Comparison of ENCODE assay signal across 18 cellular contexts in genomic region chr9:84761137-84761808, GRCh38.
DNase-seq lines count a peak whose midpoint lies in the region; ATAC-seq and TF ChIP-seq lines count a peak whose summit lies in the region.
"Had no signal": no experiment of that assay in that cellular context is flagged by ENCODE, and none has a peak within 500 bp of the region (broad histone marks: within the 10 kb centered on the region; RNA-seq: fewer than 3 reads in every experiment).

No MANE protein-coding gene starts in this region.

- peak overlapping the region; percentile 31 for H3K4me3 Mint-ChIP-seq in activated CD4-positive, alpha-beta T cell treated with anti-CD3 and anti-CD28 coated beads, Interleukin-2, amount 10 ng/mL, durations not matched to agents 24 days and 14 days
- H3K4me3 Mint-ChIP-seq: T-cell had no signal

- no peaks in the 10 kb centered on the region for H3K27me3 Mint-ChIP-seq in activated CD4-positive, alpha-beta T cell treated with anti-CD3 and anti-CD28 coated beads, Interleukin-2, amount 10 ng/mL, durations not matched to agents 24 days and 14 days

- no CpG with 5 or more reads among the region's 2 CpGs for WGBS in neuronal stem cell (ENCODE audit: extremely low coverage in 2 of 2, insufficient read length in 2 of 2, insufficient replicate concordance in 1 of 2), 2 donors

- H3K14ac ChIP-seq in neuronal stem cell (ENCODE audit: low read length) = no peak overlapping the region

- intact Hi-C loops in activated CD4-positive, alpha-beta T cell treated with anti-CD3 and anti-CD28 coated beads, Interleukin-2, amount 10 ng/mL, durations not matched to agents 24 days and 14 days (cut with micrococcal nuclease) = no loop called here

- H4K91ac ChIP-seq in neuronal stem cell (ENCODE audit: low read depth, low read length, poor library complexity) = no peak overlapping the region

- no peaks in the 10 kb centered on the region for H3K79me1 ChIP-seq in neuronal stem cell (ENCODE audit: low read depth, low read length)

- H3K36me3 ChIP-seq in KMS-11 (ENCODE audit: insufficient read depth) (no peaks in the 10 kb centered on the region), neuronal stem cell (replicated peaks in 1 of 2; ENCODE audit: control insufficient read depth in 2 of 2, insufficient read depth in 2 of 2, low read length in 2 of 2) (no peaks in the 10 kb centered on the region), brain microvascular endothelial cell (replicated peaks) (no peaks in the 10 kb centered on the region)
- H3K36me3 ChIP-seq: transverse colon had no signal

- ATAC-seq in GM21825 (IDR thresholded peaks at IDR 0.05; ENCODE audit: unreplicated experiment) (peak; percentile 39), SK-N-SH treated with all-trans-retinoic acid at 6 μM for 48 hours (no peak)
- ATAC-seq: Panc1, T-cell had no signal

- H2AK5ac ChIP-seq in neuronal stem cell (ENCODE audit: low read depth, low read length) = no peak overlapping the region

- peak overlapping the region; percentile 25; the same call in 1 of the 2 replicates for H3K27ac ChIP-seq in KMS-11
- H3K27ac ChIP-seq in neuronal stem cell (replicated peaks; ENCODE audit: low read length) = no peak overlapping the region
- no peak overlapping the region for H3K27ac ChIP-seq in brain microvascular endothelial cell
- H3K27ac ChIP-seq: transverse colon had no signal

- H3K9me3 ChIP-seq in neuronal stem cell (replicated peaks in 1 of 2; ENCODE audit: control insufficient read depth in 2 of 2, insufficient read depth in 1 of 2, low read depth in 1 of 2, low read length in 2 of 2) = peaks cover 2 to 4% of the 10 kb centered on the region in 2 donors
- H3K9me3 ChIP-seq: Caco-2, transverse colon had no signal

- no peak overlapping the region for H4K8ac ChIP-seq in neuronal stem cell (ENCODE audit: low read depth, low read length)

- H3K27me3 ChIP-seq in KMS-11 (ENCODE audit: insufficient read depth, low read depth) (no peaks in the 10 kb centered on the region), neuronal stem cell (ENCODE audit: control insufficient read depth in 3 of 3, insufficient read depth in 3 of 3, low read depth in 1 of 3, low read length in 3 of 3) (no peaks in the 10 kb centered on the region), brain microvascular endothelial cell (replicated peaks) (no peaks in the 10 kb centered on the region)
- H3K27me3 ChIP-seq: transverse colon had no signal

- peak overlapping the region; percentile 56 for H3K27ac Mint-ChIP-seq in activated CD4-positive, alpha-beta T cell treated with anti-CD3 and anti-CD28 coated beads, Interleukin-2, amount 10 ng/mL, durations not matched to agents 24 days and 14 days
- H3K27ac Mint-ChIP-seq: T-cell had no signal

- no peak overlapping the region for H2BK120ac ChIP-seq in neuronal stem cell (ENCODE audit: low read depth, low read length)

- H3K36me3 Mint-ChIP-seq in activated CD4-positive, alpha-beta T cell treated with anti-CD3 and anti-CD28 coated beads, Interleukin-2, amount 10 ng/mL, durations not matched to agents 24 days and 14 days (ENCODE audit: low read depth) = peaks cover 9% of the 10 kb centered on the region
- H3K36me3 Mint-ChIP-seq: T-cell had no signal

- H3K4me2 ChIP-seq in KMS-11 = peak overlapping the region; percentile 56
- H3K4me2 ChIP-seq in neuronal stem cell (ENCODE audit: insufficient read depth, low read length, poor library complexity, severe bottlenecking) = no peak overlapping the region

- peaks cover 23% of the 10 kb centered on the region for H3K4me1 Mint-ChIP-seq in activated CD4-positive, alpha-beta T cell treated with anti-CD3 and anti-CD28 coated beads, Interleukin-2, amount 10 ng/mL, durations not matched to agents 24 days and 14 days

- H3K4me3 ChIP-seq in KMS-11 (IDR thresholded peaks at IDR 0.05; ENCODE audit: insufficient read depth, low read depth, low read length) (no peak overlapping the region), neuronal stem cell (ENCODE audit: low read length in 2 of 2) (no peak overlapping the region), brain microvascular endothelial cell (ENCODE audit: low read depth, low read length) (no peak overlapping the region)
- H3K4me3 ChIP-seq: transverse colon had no signal

- peak overlapping the region; percentile 16; the same call in 1 of the 2 replicates for H2AFZ ChIP-seq in KMS-11 (ENCODE audit: low read depth)
- H2AFZ ChIP-seq in neuronal stem cell (ENCODE audit: low read length) = peak overlapping the region; percentile 61

- no peak overlapping the region for H3K9ac ChIP-seq in KMS-11
- H3K9ac ChIP-seq in neuronal stem cell (ENCODE audit: low read depth, low read length, poor library complexity) = no peak overlapping the region

- H3K4me1 ChIP-seq in KMS-11 (ENCODE audit: low read depth, poor library complexity, severe bottlenecking) (peaks cover 46% of the 10 kb centered on the region), neuronal stem cell (ENCODE audit: control insufficient read depth in 2 of 2, insufficient read depth in 1 of 2, low read depth in 1 of 2, low read length in 2 of 2) (peaks cover 0 to 9% of the 10 kb centered on the region in 2 donors)
- H3K4me1 ChIP-seq: Caco-2 had no signal

- H3K79me2 ChIP-seq in KMS-11 (ENCODE audit: insufficient read depth, low read depth) = no peaks in the 10 kb centered on the region

- H4K20me1 ChIP-seq in KMS-11 (ENCODE audit: insufficient read depth) = no peaks in the 10 kb centered on the region

- no peak overlapping the region for H3K23ac ChIP-seq in neuronal stem cell (ENCODE audit: low read depth, low read length, poor library complexity)

- H2BK5ac ChIP-seq in neuronal stem cell (ENCODE audit: low read length) = no peak overlapping the region

- H3K4ac ChIP-seq in neuronal stem cell (ENCODE audit: low read length) = no peak overlapping the region

- peak; percentile 71 for DNase-seq in activated CD4-positive, alpha-beta T cell treated with anti-CD3 and anti-CD28 coated beads, Interleukin-2, amount 10 ng/mL, durations not matched to agents 24 days and 14 days
- DNase-seq in activated CD4-positive, alpha-beta T cell treated with anti-CD3 and anti-CD28 coated beads, Interleukin-2, amount 50 U/mL, for 1 hour = no peak
- DNase-seq in neuronal stem cell (ENCODE audit: low spot score) (no peak), brain microvascular endothelial cell (no peak), HCEC 1CT (no peak)
- DNase-seq: activated CD4-positive, alpha-beta T cell treated with anti-CD3 and anti-CD28 coated beads, Interleukin-2, amount 50 U/mL, for 4 hours; activated naive CD4-positive, alpha-beta T cell treated with Interleukin-2 at 50 U/mL for 16 hours; Caco-2; foreskin melanocyte; mesenchymal stem cell; NCI-H446 treated with DMSO at 0.1 percent for 48 hours; stimulated activated CD4-positive, alpha-beta T cell treated with anti-CD3 and anti-CD28 coated beads, Interleukin-15, amount 100 ng/mL, for 24 hours; T-cell; transverse colon had no signal

- in situ Hi-C loops in brain microvascular endothelial cell (cut with HindIII; ENCODE audit: low pct_ligation_motif_present, low sequenced_read_pairs) = no loop called here

- no peak overlapping the region for H2BK12ac ChIP-seq in neuronal stem cell (ENCODE audit: low read length)

- H3K9me3 Mint-ChIP-seq in activated CD4-positive, alpha-beta T cell treated with anti-CD3 and anti-CD28 coated beads, Interleukin-2, amount 10 ng/mL, durations not matched to agents 24 days and 14 days = peaks cover 5% of the 10 kb centered on the region

- no peak overlapping the region for H3K18ac ChIP-seq in neuronal stem cell (ENCODE audit: low read length)

- no peak for TF ChIP-seq CTCF in KMS-11 (conservative IDR thresholded peaks at IDR 0.05; ENCODE audit: low read depth, low read length)
- no peak for TF ChIP-seq CTCF in brain microvascular endothelial cell (IDR thresholded peaks at IDR 0.05; ENCODE audit: low read depth, low read length, missing control alignments)

- no peak overlapping the region for H2BK15ac ChIP-seq in neuronal stem cell (ENCODE audit: low read length)

TF ChIP-seq in SK-N-SH treated with all-trans-retinoic acid at 6 μM for 48 hours, 23 proteins besides CTCF, POLR2A, EP300 and RAD21 (continues in another document):
- TF ChIP-seq PATZ1 (CRISPR knock-in tag; IDR thresholded peaks at IDR 0.05; ENCODE audit: borderline replicate concordance) (no peak), ARNTL (CRISPR knock-in tag; IDR thresholded peaks at IDR 0.05; ENCODE audit: borderline replicate concordance, low read depth) (no peak), CSRNP3 (CRISPR knock-in tag; IDR thresholded peaks at IDR 0.05) (no peak)
